ENCODE assay signal across 6 cellular contexts in the genomic region with DNA sequence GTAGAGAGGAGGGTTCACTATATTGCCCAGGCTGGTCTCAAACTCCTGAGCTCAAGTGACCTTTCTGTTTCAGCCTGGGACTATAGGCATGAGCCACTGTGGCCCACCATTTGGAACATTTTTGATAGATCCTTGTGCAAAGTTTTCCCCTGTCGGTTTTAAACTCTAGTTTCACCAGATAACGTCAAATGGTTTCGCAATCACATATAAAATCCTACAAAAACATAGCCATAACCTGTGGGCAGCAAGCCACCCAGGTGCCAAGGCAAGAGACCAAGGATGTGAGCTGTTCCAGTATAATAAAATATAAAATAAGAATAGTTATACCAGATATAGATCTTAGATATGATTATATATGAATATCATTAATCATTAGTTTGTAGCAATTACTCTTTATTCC. TPM values are rescaled to one million over a fixed set of nuclear protein-coding genes. Genes with fewer than 3 reads are reported as not detected.
"Had no signal": no experiment of that assay in that cellular context is flagged by ENCODE, and none has a peak within 500 bp of the region (broad histone marks: within the 10 kb centered on the region; RNA-seq: fewer than 3 reads in every experiment).

No MANE protein-coding gene starts in this region.

RNA-seq across cellular contexts. Expression of gene MOBP, which starts 50.5 kb away (rescaled TPM):
- total RNA-seq: HT1080, M059J, NCI-H460, Right ventricle myocardium superior, SJSA1, T-helper 17 cell had no signal
